In genomic region chr1:153643100-153643499, GRCh38 we compare ENCODE assay signal across 18 cellular contexts. TPM values are rescaled to one million over a fixed set of nuclear protein-coding genes. Genes with fewer than 3 reads are reported as not detected.
DNase-seq lines count a peak whose midpoint lies in the region; ATAC-seq, FAIRE-seq and TF ChIP-seq lines count a peak whose summit lies in the region.
"Had no signal": no experiment of that assay in that cellular context is flagged by ENCODE, and none has a peak within 500 bp of the region (broad histone marks: within the 10 kb centered on the region; RNA-seq: fewer than 3 reads in every experiment).

No MANE protein-coding gene starts in this region.

- no peak overlapping the region for H3K4me3 ChIP-seq in K562
- H3K4me3 ChIP-seq in psoas muscle, result no peak overlapping the region
- H3K4me3 ChIP-seq: prostate gland, uterus had no signal

- intact Hi-C loops in K562 (cut with micrococcal nuclease) (no loop called here), psoas muscle (cut with DNase I) (no loop called here)

- H3K27ac ChIP-seq in K562 (ENCODE audit: extremely low read depth, low read depth, low read length) (no peak overlapping the region), psoas muscle (peak overlapping the region; percentile 100)
- H3K27ac ChIP-seq: prostate gland, RWPE1 had no signal

- H3K36me3 ChIP-seq in K562 (ENCODE audit: control insufficient read depth, insufficient read depth, low read length) (peaks cover 91% of the 10 kb centered on the region), psoas muscle (ENCODE audit: insufficient read depth in 1 of 2, low read depth in 1 of 2) (peaks cover 29 to 87% of the 10 kb centered on the region in 2 donors)

- no peaks in the 10 kb centered on the region for H3K9me3 Mint-ChIP-seq in activated T-cell treated with anti-CD3 and anti-CD28 coated beads, Interleukin-2, amount 50 U/mL, for 72 hours

- H3K4me3 Mint-ChIP-seq in activated T-cell treated with anti-CD3 and anti-CD28 coated beads, Interleukin-2, amount 50 U/mL, for 72 hours, result no peak overlapping the region
- H3K4me3 Mint-ChIP-seq: CD14-positive monocyte had no signal

- in situ Hi-C loops in K562 (cut with MboI), result no loop called here

- WGBS in K562 (ENCODE audit: insufficient coverage, low coverage, missing lambda C conversion rate), result 93% methylated on average over 9 of the region's 11 CpGs
- 88 to 90% (median 88%) methylated on average over 11 of the region's 11 CpGs for WGBS in psoas muscle, 3 donors

- H3K4me2 ChIP-seq in K562 (ENCODE audit: insufficient read depth, low read length), result no peak overlapping the region

- H3K36me3 Mint-ChIP-seq in activated T-cell treated with anti-CD3 and anti-CD28 coated beads, Interleukin-2, amount 50 U/mL, for 72 hours (ENCODE audit: insufficient read depth in 2 of 2), result peaks cover 9 to 56% of the 10 kb centered on the region in 2 donors

- no peak for TF ChIP-seq CTCF in K562 (IDR thresholded peaks at IDR 0.05 in 2 of 3, conservative IDR thresholded peaks at IDR 0.05 in 1 of 3; ENCODE audit: insufficient read depth in 2 of 3, low read depth in 1 of 3, low read length in 3 of 3)
- no peak for TF ChIP-seq CTCF in psoas muscle (IDR thresholded peaks at IDR 0.05)

- peaks cover 63% of the 10 kb centered on the region for H3K4me1 Mint-ChIP-seq in activated T-cell treated with anti-CD3 and anti-CD28 coated beads, Interleukin-2, amount 50 U/mL, for 72 hours (ENCODE audit: low read depth)

- POLR2A ChIA-PET in K562 (lab: Yijun Ruan, JAX), result interaction anchor here (0.5 to 14.7 kb wide), 8 partner anchors 4 to 303 kb away, joined by 3 to 205 read pairs (median 4); partner anchors contain the start of genes CHTOP and SNAPIN

- no peaks in the 10 kb centered on the region for H3K27me3 ChIP-seq in K562 (ENCODE audit: control insufficient read depth in 2 of 2, insufficient read depth in 2 of 2, low read length in 2 of 2)
- no peaks in the 10 kb centered on the region for H3K27me3 ChIP-seq in psoas muscle (ENCODE audit: insufficient read depth in 3 of 3, low read length in 2 of 3)
- H3K27me3 ChIP-seq: uterus had no signal

- FAIRE-seq in K562 (lab: Jason Lieb, UNC), result no peak

- TF ChIP-seq RAD21 in K562 (CRISPR knock-in tag; conservative IDR thresholded peaks at IDR 0.05 in 1 of 2, IDR thresholded peaks at IDR 0.05 in 1 of 2), result no peak

- peak overlapping the region; percentile 66 for H3K27ac Mint-ChIP-seq in activated T-cell treated with anti-CD3 and anti-CD28 coated beads, Interleukin-2, amount 50 U/mL, for 72 hours

- no peaks in the 10 kb centered on the region for H3K9me3 ChIP-seq in K562 (replicated peaks; ENCODE audit: control insufficient read depth, insufficient read depth, low read depth, low read length)
- no peaks in the 10 kb centered on the region for H3K9me3 ChIP-seq in psoas muscle
- H3K9me3 ChIP-seq: prostate gland, uterus had no signal

- H3K9ac ChIP-seq in K562 (ENCODE audit: insufficient read depth in 1 of 2, low read depth in 2 of 2, low read length in 2 of 2), result peak overlapping the region in 1 of 2 experiments; percentile 28; a peak in 1 of 4 replicates

- no peak for ATAC-seq in activated T-cell treated with anti-CD3 and anti-CD28 coated beads, Interleukin-2, amount 50 U/mL, for 72 hours (replicated peaks in 1 of 2)
- ATAC-seq in K562 (no peak), psoas muscle (no peak), HG02678 (IDR thresholded peaks at IDR 0.05; ENCODE audit: unreplicated experiment) (no peak), HG03039 (IDR thresholded peaks at IDR 0.05; ENCODE audit: unreplicated experiment) (no peak)

- peaks cover 15% of the 10 kb centered on the region for H3K79me2 ChIP-seq in K562 (ENCODE audit: control insufficient read depth, insufficient read depth, low read length)

- no peak for TF ChIP-seq EP300 in K562 (IDR thresholded peaks at IDR 0.05; ENCODE audit: low read length)

- BruUV-seq in K562 (replicated peaks; lab: Mats Ljungman, UMichigan), result TSS peak; percentile 0

- no peaks in the 10 kb centered on the region for H3K9me1 ChIP-seq in K562 (ENCODE audit: control insufficient read depth, insufficient read depth, low read length)

- CTCF ChIA-PET in K562 (lab: Yijun Ruan, JAX; ENCODE audit: low intra/inter-chr PET ratio), result no interaction called here

- H4K20me1 ChIP-seq in K562 (replicated peaks; ENCODE audit: control insufficient read depth, insufficient read depth, low read length), result no peaks in the 10 kb centered on the region; the same call in 1 of the 2 replicates

- no peak for TF ChIP-seq POLR2A in K562 (conservative IDR thresholded peaks at IDR 0.05)

- H3K27me3 Mint-ChIP-seq in activated T-cell treated with anti-CD3 and anti-CD28 coated beads, Interleukin-2, amount 50 U/mL, for 72 hours (ENCODE audit: low read depth), result no peaks in the 10 kb centered on the region

- no peak for DNase-seq in activated T-cell treated with anti-CD3 and anti-CD28 coated beads, Interleukin-2, amount 50 U/mL, for 72 hours
- no peak for DNase-seq in activated T-cell treated with anti-CD3 and anti-CD28 coated beads, Interleukin-2, amount 50 U/mL, for 1 hour
- no peak for DNase-seq in K562 (ENCODE audit: extremely low read depth in 1 of 4, low spot score in 3 of 4)
- DNase-seq in psoas muscle, result no peak
- DNase-seq: activated CD4-positive, alpha-beta T cell treated with anti-CD3 and anti-CD28 coated beads, Interleukin-2, amount 50 U/mL, for 4 hours; DMS79; H7; NCI-H1436 treated with DMSO at 0.1 percent for 48 hours; stimulated activated CD4-positive, alpha-beta T cell treated with anti-CD3 and anti-CD28 coated beads, Interleukin-12 subunit alpha, Interleukin-12 subunit beta, amount 100 ng/mL, for 4 hours; stimulated activated naive CD4-positive, alpha-beta T cell treated with Interleukin-2 at 50 U/mL for 16 hours; uterus had no signal

- no peak overlapping the region for H2AFZ ChIP-seq in K562 (ENCODE audit: low read depth, low read length)

- H3K4me1 ChIP-seq in K562 (replicated peaks in 1 of 2; ENCODE audit: control insufficient read depth in 2 of 2, insufficient read depth in 2 of 2, low read length in 2 of 2) (peaks cover 2 to 4% of the 10 kb centered on the region in 2 experiments; a peak in 3 of 5 replicates), psoas muscle (peaks cover 70% of the 10 kb centered on the region)
- H3K4me1 ChIP-seq: prostate gland, uterus had no signal

RNA-seq across cellular contexts. Expression of gene CHTOP, which starts 9.2 kb away (rescaled TPM):
- 100 to 1,000 TPM in 1 of 2 donors, 10 to 100 TPM in 1; 95.8 to 107 TPM for total RNA-seq in activated T-cell treated with anti-CD3 and anti-CD28 coated beads, Interleukin-2, amount 50 U/mL, for 72 hours
- 128 and 182 TPM in 2 replicates for total RNA-seq in K562 (2011; cell fraction: chromatin; rRNA removed; ENCODE audit: low replicate concordance)
- total RNA-seq in K562 (2011; cell fraction: nucleolus; rRNA removed), result 86.2 and 96.9 TPM in 2 replicates
- 171 and 245 TPM in 2 replicates for total RNA-seq in K562 (2011; cell fraction: nucleoplasm; rRNA removed)
- 60.8 and 75.6 TPM in 2 replicates for total RNA-seq in K562 (2014; rRNA removed)
- 53.0 and 54.8 TPM in 2 replicates for total RNA-seq in K562 (2014; rRNA removed; fragmentation: Illumina TruSeq; extraction: Trizol)
- 57.2 and 60.4 TPM in 2 replicates for total RNA-seq in K562 (2015; rRNA removed; fragmentation: Illumina TruSeq; extraction: Trizol)
- 79.2 and 79.6 TPM in 2 replicates for total RNA-seq in K562 (2021)
- polyA plus RNA-seq in K562 (2011; rRNA removed), result 82.7 and 91.8 TPM in 2 replicates
- 56.0 and 71.7 TPM in 2 replicates for polyA plus RNA-seq in K562 (2011; cell fraction: cytosol; rRNA removed)
- 78.6 and 81.6 TPM in 2 replicates for polyA plus RNA-seq in K562 (2011; cell fraction: nucleus; rRNA removed)
- polyA plus RNA-seq in K562 (2012), result 59.7 and 63.1 TPM in 2 replicates
- polyA plus RNA-seq in K562 (2014; fragmentation: Illumina TruSeq; extraction: Trizol), result 68.2 and 68.3 TPM in 2 replicates
- 10 to 100 TPM; 10.2 to 10.3 TPM for polyA plus RNA-seq in K562 (2014; fragmentation: Nextera tagmentation; extraction: Ambion mirVana)
- 87.8 and 94.0 TPM in 2 replicates for polyA plus RNA-seq in K562 (2014; rRNA removed)
- polyA minus RNA-seq in K562 (2011; rRNA and poly(A)+ RNA removed), result 67.2 and 81.2 TPM in 2 replicates
- polyA minus RNA-seq in K562 (2011; cell fraction: cytosol; rRNA and poly(A)+ RNA removed), result 25.4 and 25.8 TPM in 2 replicates
- 61.4 and 84.9 TPM in 2 replicates for polyA minus RNA-seq in K562 (2011; cell fraction: nucleus; rRNA and poly(A)+ RNA removed)
- 10 to 100 TPM; 71.1 to 87.7 (median 80.2) TPM for total RNA-seq in psoas muscle
- 100 to 1,000 TPM in 2 of 3 donors, 10 to 100 TPM in 1; 88.3 to 122 (median 111) TPM for polyA plus RNA-seq in psoas muscle

RNA-seq across cellular contexts. Expression of gene S100A1, which starts 14.9 kb away (rescaled TPM):
- total RNA-seq in activated T-cell treated with anti-CD3 and anti-CD28 coated beads, Interleukin-2, amount 50 U/mL, for 72 hours, result not detected
- total RNA-seq in K562 (2011; cell fraction: chromatin; rRNA removed; ENCODE audit: low replicate concordance), result 3.4 and 6.9 TPM in 2 replicates
- 4.8 and 6.3 TPM in 2 replicates for total RNA-seq in K562 (2011; cell fraction: nucleolus; rRNA removed)
- 5.9 and 8.4 TPM in 2 replicates for total RNA-seq in K562 (2011; cell fraction: nucleoplasm; rRNA removed)
- 16.1 and 22.4 TPM in 2 replicates for total RNA-seq in K562 (2014; rRNA removed)
- 4.6 and 5.7 TPM in 2 replicates for total RNA-seq in K562 (2014; rRNA removed; fragmentation: Illumina TruSeq; extraction: Trizol)
- total RNA-seq in K562 (2015; rRNA removed; fragmentation: Illumina TruSeq; extraction: Trizol), result 7.9 TPM in 2 replicates
- 12.7 and 14.1 TPM in 2 replicates for total RNA-seq in K562 (2021)
- polyA plus RNA-seq in K562 (2011; rRNA removed), result 27.3 and 30.1 TPM in 2 replicates
- 46.4 and 48.5 TPM in 2 replicates for polyA plus RNA-seq in K562 (2011; cell fraction: cytosol; rRNA removed)
- 10.6 and 11.0 TPM in 2 replicates for polyA plus RNA-seq in K562 (2011; cell fraction: nucleus; rRNA removed)
- polyA plus RNA-seq in K562 (2012), result 27.9 and 39.5 TPM in 2 replicates
- 14.4 and 15.0 TPM in 2 replicates for polyA plus RNA-seq in K562 (2014; fragmentation: Illumina TruSeq; extraction: Trizol)
- under 1 TPM; 0.44 to 0.53 TPM for polyA plus RNA-seq in K562 (2014; fragmentation: Nextera tagmentation; extraction: Ambion mirVana)
- polyA plus RNA-seq in K562 (2014; rRNA removed), result 24.4 and 27.1 TPM in 2 replicates
- polyA minus RNA-seq in K562 (2011; rRNA and poly(A)+ RNA removed), result 12.5 and 25.6 TPM in 2 replicates
- 11.0 and 12.5 TPM in 2 replicates for polyA minus RNA-seq in K562 (2011; cell fraction: cytosol; rRNA and poly(A)+ RNA removed)
- polyA minus RNA-seq in K562 (2011; cell fraction: nucleus; rRNA and poly(A)+ RNA removed), result 2.2 and 4.4 TPM in 2 replicates
- 1,000 to 10,000 TPM in 3 of 4 donors, 100 to 1,000 TPM in 1; 785 to 1,205 (median 1,028) TPM for total RNA-seq in psoas muscle
- 1,000 to 10,000 TPM in 1 of 3 donors, 100 to 1,000 TPM in 2; 370 to 1,423 (median 918) TPM for polyA plus RNA-seq in psoas muscle
- total RNA-seq: A673 had no signal
- polyA plus RNA-seq: CD14-positive monocyte had no signal

RNA-seq across cellular contexts. Expression of gene SNAPIN, which starts 15.4 kb away (rescaled TPM):
- 10 to 100 TPM; 31.1 to 31.8 TPM for total RNA-seq in activated T-cell treated with anti-CD3 and anti-CD28 coated beads, Interleukin-2, amount 50 U/mL, for 72 hours
- total RNA-seq in K562 (2011; cell fraction: chromatin; rRNA removed; ENCODE audit: low replicate concordance), result 8.7 and 14.0 TPM in 2 replicates
- 14.8 and 16.6 TPM in 2 replicates for total RNA-seq in K562 (2011; cell fraction: nucleolus; rRNA removed)
- total RNA-seq in K562 (2011; cell fraction: nucleoplasm; rRNA removed), result 14.4 and 14.7 TPM in 2 replicates
- total RNA-seq in K562 (2014; rRNA removed) (36.0 and 36.7 TPM in 2 replicates), K562 (2014; rRNA removed; fragmentation: Illumina TruSeq; extraction: Trizol) (26.5 and 27.8 TPM in 2 replicates), K562 (2015; rRNA removed; fragmentation: Illumina TruSeq; extraction: Trizol) (31.3 and 32.3 TPM in 2 replicates), K562 (2021) (24.6 and 26.6 TPM in 2 replicates), psoas muscle (10 to 100 TPM; 53.9 to 72.0 (median 58.5) TPM)
- polyA plus RNA-seq in K562 (2011; rRNA removed) (32.8 and 36.8 TPM in 2 replicates), K562 (2014; fragmentation: Illumina TruSeq; extraction: Trizol) (33.5 and 42.4 TPM in 2 replicates), K562 (2014; fragmentation: Nextera tagmentation; extraction: Ambion mirVana) (10 to 100 TPM; 11.2 to 15.8 TPM), K562 (2014; rRNA removed) (42.4 and 43.9 TPM in 2 replicates), psoas muscle (100 to 1,000 TPM in 1 of 3 donors, 10 to 100 TPM in 2; 51.7 to 102 (median 60.4) TPM)
- 36.0 and 39.1 TPM in 2 replicates for polyA plus RNA-seq in K562 (2011; cell fraction: cytosol; rRNA removed)
- 25.2 and 27.6 TPM in 2 replicates for polyA plus RNA-seq in K562 (2011; cell fraction: nucleus; rRNA removed)
- 28.4 and 30.6 TPM in 2 replicates for polyA plus RNA-seq in K562 (2012)
- 10.2 and 10.5 TPM in 2 replicates for polyA minus RNA-seq in K562 (2011; rRNA and poly(A)+ RNA removed)
- polyA minus RNA-seq in K562 (2011; cell fraction: cytosol; rRNA and poly(A)+ RNA removed), result 3.1 and 9.0 TPM in 2 replicates
- 5.9 and 8.8 TPM in 2 replicates for polyA minus RNA-seq in K562 (2011; cell fraction: nucleus; rRNA and poly(A)+ RNA removed)

RNA-seq across cellular contexts. Expression of gene S100A13, which starts 15.8 kb away (rescaled TPM):
- 10 to 100 TPM; 13.5 to 16.4 TPM for total RNA-seq in activated T-cell treated with anti-CD3 and anti-CD28 coated beads, Interleukin-2, amount 50 U/mL, for 72 hours
- 24.7 and 50.2 TPM in 2 replicates for total RNA-seq in K562 (2011; cell fraction: chromatin; rRNA removed; ENCODE audit: low replicate concordance)
- 28.6 and 31.2 TPM in 2 replicates for total RNA-seq in K562 (2011; cell fraction: nucleolus; rRNA removed)
- total RNA-seq in K562 (2011; cell fraction: nucleoplasm; rRNA removed), result 27.3 and 31.8 TPM in 2 replicates
- total RNA-seq in K562 (2014; rRNA removed), result 48.8 and 58.0 TPM in 2 replicates
- 45.6 and 53.8 TPM in 2 replicates for total RNA-seq in K562 (2014; rRNA removed; fragmentation: Illumina TruSeq; extraction: Trizol)
- 46.5 and 49.2 TPM in 2 replicates for total RNA-seq in K562 (2015; rRNA removed; fragmentation: Illumina TruSeq; extraction: Trizol)
- 41.9 and 43.3 TPM in 2 replicates for total RNA-seq in K562 (2021)
- polyA plus RNA-seq in K562 (2011; rRNA removed), result 82.1 and 112 TPM in 2 replicates
- polyA plus RNA-seq in K562 (2011; cell fraction: cytosol; rRNA removed), result 76.6 and 95.8 TPM in 2 replicates
- 77.0 and 81.9 TPM in 2 replicates for polyA plus RNA-seq in K562 (2011; cell fraction: nucleus; rRNA removed)
- 90.6 and 94.3 TPM in 2 replicates for polyA plus RNA-seq in K562 (2012)
- 46.5 and 51.4 TPM in 2 replicates for polyA plus RNA-seq in K562 (2014; fragmentation: Illumina TruSeq; extraction: Trizol)
- polyA plus RNA-seq in K562 (2014; fragmentation: Nextera tagmentation; extraction: Ambion mirVana), result 100 to 1,000 TPM; 128 to 129 TPM
- polyA plus RNA-seq in K562 (2014; rRNA removed), result 101 and 114 TPM in 2 replicates
- 26.7 and 43.1 TPM in 2 replicates for polyA minus RNA-seq in K562 (2011; rRNA and poly(A)+ RNA removed)
- polyA minus RNA-seq in K562 (2011; cell fraction: cytosol; rRNA and poly(A)+ RNA removed), result 9.8 and 13.9 TPM in 2 replicates
- 8.0 and 9.2 TPM in 2 replicates for polyA minus RNA-seq in K562 (2011; cell fraction: nucleus; rRNA and poly(A)+ RNA removed)
- 100 to 1,000 TPM in 2 of 4 donors, 10 to 100 TPM in 2; 72.4 to 199 (median 106) TPM for total RNA-seq in psoas muscle
- 100 to 1,000 TPM in 2 of 3 donors, 10 to 100 TPM in 1; 79.6 to 159 (median 133) TPM for polyA plus RNA-seq in psoas muscle

RNA-seq across cellular contexts. Expression of gene S100A14, which starts 27.0 kb away (rescaled TPM):
- 1 to 10 TPM in 1 of 2 donors, under 1 TPM in 1; 0.26 to 1.4 TPM for total RNA-seq in activated T-cell treated with anti-CD3 and anti-CD28 coated beads, Interleukin-2, amount 50 U/mL, for 72 hours
- 0.51 TPM in 1 of 2 replicates, not detected in the other for total RNA-seq in K562 (2011; cell fraction: chromatin; rRNA removed; ENCODE audit: low replicate concordance)
- total RNA-seq in K562 (2011; cell fraction: nucleolus; rRNA removed), result 1.5 TPM in 1 of 2 replicates, not detected in the other
- total RNA-seq in K562 (2011; cell fraction: nucleoplasm; rRNA removed), result not detected in 2 replicates
- total RNA-seq in K562 (2014; rRNA removed) (0.41 TPM in 1 of 2 replicates, not detected in the other), K562 (2014; rRNA removed; fragmentation: Illumina TruSeq; extraction: Trizol) (0.15 TPM in 1 of 2 replicates, not detected in the other), K562 (2015; rRNA removed; fragmentation: Illumina TruSeq; extraction: Trizol) (not detected in 2 replicates), K562 (2021) (0.24 and 0.25 TPM in 2 replicates), psoas muscle (under 1 TPM in 1 of 4 donors, not detected in 3; 0.22 TPM)
- polyA plus RNA-seq in K562 (2011; rRNA removed) (0.24 TPM in 1 of 2 replicates, not detected in the other), K562 (2014; fragmentation: Illumina TruSeq; extraction: Trizol) (0.52 TPM in 1 of 2 replicates, not detected in the other), K562 (2014; fragmentation: Nextera tagmentation; extraction: Ambion mirVana) (under 1 TPM in 1 of 2 experiments, not detected in 1; 0.10 TPM), K562 (2014; rRNA removed) (0.59 and 0.64 TPM in 2 replicates), psoas muscle (under 1 TPM; 0.38 to 0.48 (median 0.39) TPM)
- polyA plus RNA-seq in K562 (2011; cell fraction: cytosol; rRNA removed), result 0.07 and 0.21 TPM in 2 replicates
- polyA plus RNA-seq in K562 (2011; cell fraction: nucleus; rRNA removed), result 0.27 and 0.64 TPM in 2 replicates
- polyA plus RNA-seq in K562 (2012), result 0.15 and 0.20 TPM in 2 replicates
- 0.21 TPM in 1 of 2 replicates, not detected in the other for polyA minus RNA-seq in K562 (2011; rRNA and poly(A)+ RNA removed)
- polyA minus RNA-seq in K562 (2011; cell fraction: cytosol; rRNA and poly(A)+ RNA removed), result not detected in 2 replicates
- not detected in 2 replicates for polyA minus RNA-seq in K562 (2011; cell fraction: nucleus; rRNA and poly(A)+ RNA removed)
- total RNA-seq: A673, myocyte had no signal
- polyA plus RNA-seq: CD14-positive monocyte had no signal

Comparison
In these comparisons a context has a peak if more than half of its experiments do, and no peak if none do; other contexts are left out.
1. RNA of gene S100A1, which starts 14.9 kb away (total RNA-seq): 785 to 1,205 TPM in psoas muscle; 3.4 to 22.4 TPM in K562 and not detected in activated T-cell treated with anti-CD3 and anti-CD28 coated beads, Interleukin-2, amount 50 U/mL, for 72 hours; every median in the first group is over 10 times any median in the second.